Comparison of ENCODE assay signal across 25 cellular contexts in the genomic region with DNA sequence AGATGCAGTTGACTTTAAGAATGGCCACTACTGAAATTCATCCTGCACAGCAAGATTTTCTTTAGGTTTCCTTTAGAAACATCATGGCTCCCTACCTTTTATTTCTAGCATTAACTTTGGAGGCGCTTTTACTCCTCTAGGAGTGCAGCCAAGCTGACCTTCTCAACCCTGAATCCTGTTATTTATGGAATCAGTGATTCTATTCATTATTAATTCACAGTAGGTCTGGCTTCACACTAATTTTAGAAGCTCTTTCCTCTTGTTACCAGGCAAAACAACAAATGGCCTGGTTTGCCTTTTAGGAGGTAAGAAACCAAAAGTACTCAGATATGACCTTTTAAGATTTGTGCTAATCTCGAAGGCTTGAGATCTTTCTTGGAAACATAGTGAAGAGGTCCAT.
"Had no signal": no experiment of that assay in that cellular context is flagged by ENCODE, and none has a peak within 500 bp of the region (broad histone marks: within the 10 kb centered on the region; RNA-seq: fewer than 3 reads in every experiment).

No MANE protein-coding gene starts in this region.

- H3K36me3 ChIP-seq: breast epithelium, colonic mucosa, gastrocnemius medialis, right atrium auricular region, stomach, tibial artery had no signal

- H3K4me2 ChIP-seq: hepatocyte, smooth muscle cell had no signal

- H3K9ac ChIP-seq: parathyroid adenoma had no signal

- H2AFZ ChIP-seq: hepatocyte, parathyroid adenoma had no signal

- FAIRE-seq: endometrium, islet of Langerhans had no signal

- H3K79me2 ChIP-seq: hepatocyte, parathyroid adenoma had no signal

- H3K27ac ChIP-seq: breast epithelium, colonic mucosa, hepatocyte, right atrium auricular region, testis, tibial artery had no signal

- H3K9me3 ChIP-seq: breast epithelium, colonic mucosa, gastrocnemius medialis, right atrium auricular region, stomach, testis, tibial artery had no signal

- DNase-seq: caudate nucleus; colonic mucosa; effector memory CD8-positive, alpha-beta T cell; foreskin fibroblast; gastrocnemius medialis; kidney glomerular epithelial cell; left colon; left ventricle myocardium superior; mesenchymal stem cell; natural killer cell; stimulated activated CD4-positive, alpha-beta T cell treated with anti-CD3 and anti-CD28 coated beads, Interleukin-2, amount 100 ng/mL, for 24 hours; stimulated activated CD4-positive, alpha-beta T cell treated with anti-CD3 and anti-CD28 coated beads, Interleukin-4, amount 100 ng/mL, for 24 hours; stimulated activated naive CD4-positive, alpha-beta T cell treated with Interleukin-2 at 50 U/mL for 16 hours; stomach; substantia nigra; testis; tibial artery had no signal

- H3K4me3 ChIP-seq: breast epithelium, colonic mucosa, gastrocnemius medialis, hepatocyte, lung, right atrium auricular region, smooth muscle cell, stomach, testis, tibial artery had no signal

- H3K4me1 ChIP-seq: breast epithelium, colonic mucosa, gastrocnemius medialis, parathyroid adenoma, testis had no signal

- H3K27me3 ChIP-seq: breast epithelium, colonic mucosa, gastrocnemius medialis, hepatocyte, right atrium auricular region, stomach, testis, tibial artery had no signal
